ENCODE assay signal across 35 cellular contexts in genomic region chr10:12924911-12925310, GRCh38.
"Had no signal": no experiment of that assay in that cellular context is flagged by ENCODE, and none has a peak within 500 bp of the region (broad histone marks: within the 10 kb centered on the region; RNA-seq: fewer than 3 reads in every experiment).

No MANE protein-coding gene starts in this region.

- H3K36me3 ChIP-seq: MG63 had no signal

- H3K27ac ChIP-seq: KMS-11 had no signal

- H3K4me3 ChIP-seq: MG63 had no signal

- H3K27me3 ChIP-seq: MG63 had no signal

- DNase-seq: Karpas-422, Kasumi-1, KG1, MG63, MM.1S, MV-4-11, NCI-H1048, NCI-H1092, NCI-H1092 treated with DMSO at 0.1 percent for 48 hours, NCI-H1105, NCI-H1105 treated with DMSO at 0.1 percent for 48 hours, NCI-H1417, NCI-H1417 treated with DMSO at 0.1 percent for 48 hours, NCI-H1436, NCI-H1436 treated with DMSO at 0.1 percent for 48 hours, NCI-H146, NCI-H1694, NCI-H1694 treated with DMSO at 0.1 percent for 48 hours, NCI-H187, NCI-H187 treated with DMSO at 0.1 percent for 48 hours, NCI-H1930, NCI-H2029, NCI-H2029 treated with DMSO at 0.1 percent for 48 hours, NCI-H2081, NCI-H2081 treated with DMSO at 0.1 percent for 48 hours, NCI-H2107, NCI-H2171, NCI-H2171 treated with DMSO at 0.1 percent for 48 hours, NCI-H2227 treated with DMSO at 0.1 percent for 48 hours, NCI-H226, NCI-H345, NCI-H446, NCI-H446 treated with DMSO at 0.1 percent for 48 hours, NCI-H510A had no signal
